Comparison of ENCODE assay signal across 13 cellular contexts in genomic region chr14:101480022-101480746, GRCh38.
A peak's percentile ranks its signal among the peaks of the same experiment; 100 is the strongest.
DNase-seq lines count a peak whose midpoint lies in the region; ATAC-seq and TF ChIP-seq lines count a peak whose summit lies in the region.
"Had no signal": no experiment of that assay in that cellular context is flagged by ENCODE, and none has a peak within 500 bp of the region (broad histone marks: within the 10 kb centered on the region; RNA-seq: fewer than 3 reads in every experiment).

No MANE protein-coding gene starts in this region.

- intact Hi-C loops in esophagus muscularis mucosa (cut with DNase I): no loop called here
- intact Hi-C loops in posterior vena cava (cut with DNase I): no loop called here

- H3K9me3 ChIP-seq in esophagus muscularis mucosa: peaks cover 0 to 19% (median 11%) of the 10 kb centered on the region in 4 donors

- peak; percentile 72 for DNase-seq in DMS79 (lab: John Stamatoyannopoulos, UW)
- peak; percentile 77 for DNase-seq in NCI-H128 (lab: John Stamatoyannopoulos, UW; ENCODE audit: unreplicated experiment)
- DNase-seq in esophagus muscularis mucosa (ENCODE audit: extremely low spot score): no peak
- peak; percentile 62 for DNase-seq in posterior vena cava (ENCODE audit: low spot score)
- DNase-seq in amygdala (lab: John Stamatoyannopoulos, UW): no peak
- no peak for DNase-seq in stimulated activated CD4-positive, alpha-beta T cell treated with anti-CD3 and anti-CD28 coated beads, Interleukin-4, amount 100 ng/mL, for 4 hours
- DNase-seq: activated B cell treated with CpG ODN at 0.5 μM for 24 hours; activated naive CD8-positive, alpha-beta T cell treated with anti-CD3 and anti-CD28 coated beads for 36 hours; caudate nucleus; EL; nucleus accumbens had no signal

- 75% methylated on average over 10 of the region's 12 CpGs for WGBS in esophagus muscularis mucosa

- TF ChIP-seq POLR2A in esophagus muscularis mucosa (IDR thresholded peaks at IDR 0.05; ENCODE audit: low read depth): no peak

- no peak overlapping the region for H3K4me3 ChIP-seq in esophagus muscularis mucosa

- no peaks in the 10 kb centered on the region for H3K36me3 ChIP-seq in esophagus muscularis mucosa

- peak overlapping the region in 3 of 4 donors; percentile 47 to 73 (median 69) for H3K27ac ChIP-seq in esophagus muscularis mucosa (replicated peaks in 1 of 4)

- H3K4me1 ChIP-seq in esophagus muscularis mucosa: peaks cover 0 to 42% (median 30%) of the 10 kb centered on the region in 4 donors

- TF ChIP-seq CTCF in esophagus muscularis mucosa (IDR thresholded peaks at IDR 0.05): no peak

- no peak for TF ChIP-seq EP300 in esophagus muscularis mucosa (IDR thresholded peaks at IDR 0.05)

- H3K27me3 ChIP-seq in esophagus muscularis mucosa: peaks cover 0 to 16% (median 0%) of the 10 kb centered on the region in 4 donors

- ATAC-seq in HG02973 (IDR thresholded peaks at IDR 0.05; ENCODE audit: unreplicated experiment) (no peak), HG03442 (IDR thresholded peaks at IDR 0.05; ENCODE audit: unreplicated experiment) (no peak)

Comparison
In these comparisons a context has a peak if more than half of its experiments do, and no peak if none do; other contexts are left out.
1. DNase-seq: peak in DMS79 (single experiment), NCI-H128 (single experiment) and posterior vena cava (single experiment); none in esophagus muscularis mucosa (single experiment), amygdala (0 of 56) and stimulated activated CD4-positive, alpha-beta T cell treated with anti-CD3 and anti-CD28 coated beads, Interleukin-4, amount 100 ng/mL, for 4 hours (0 of 2).